ENCODE assay signal across 19 cellular contexts in the genomic region with DNA sequence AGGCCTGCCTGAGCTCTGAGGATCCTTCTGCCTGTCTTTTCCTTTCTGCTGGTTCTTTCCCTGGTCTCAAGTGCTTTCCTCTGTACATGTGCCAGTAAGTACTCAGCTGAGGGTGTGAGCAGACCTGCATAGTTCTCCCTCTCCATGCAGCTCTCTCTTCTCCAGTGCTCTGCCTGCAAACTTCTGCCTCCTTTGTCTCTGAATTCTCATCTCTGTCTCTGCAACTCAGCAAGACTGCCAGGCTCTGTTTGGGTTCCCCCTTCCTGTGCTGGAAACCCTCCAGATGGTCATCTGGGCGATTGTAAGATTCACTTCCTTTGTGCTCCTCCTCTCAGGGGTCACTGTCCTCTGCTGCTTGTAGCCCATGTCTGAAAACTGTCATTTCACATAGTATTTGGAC.
DNase-seq lines count a peak whose midpoint lies in the region; ATAC-seq, FAIRE-seq and TF ChIP-seq lines count a peak whose summit lies in the region.
"Had no signal": no experiment of that assay in that cellular context is flagged by ENCODE, and none has a peak within 500 bp of the region (broad histone marks: within the 10 kb centered on the region; RNA-seq: fewer than 3 reads in every experiment).

No MANE protein-coding gene starts in this region.

- H2BK5ac ChIP-seq in H1 (ENCODE audit: low read depth, low read length) (no peak overlapping the region), mesendoderm (ENCODE audit: low read length) (no peak overlapping the region)

- no peak overlapping the region for H3K27ac ChIP-seq in H1 (ENCODE audit: low read depth, low read length)
- H3K27ac ChIP-seq in mesendoderm (ENCODE audit: low read depth, low read length), result no peak overlapping the region
- no peak overlapping the region for H3K27ac ChIP-seq in suprapubic skin
- H3K27ac ChIP-seq: esophagus muscularis mucosa had no signal

- CTCF ChIA-PET in H1 (lab: Charles Lee; ENCODE audit: partially characterized antibody), result interaction anchor here (0.7 to 2.4 kb wide), 4 partner anchors 12 to 324 kb away, joined by 4 to 13 read pairs (median 5); no protein-coding TSS in a partner anchor

- H3K79me2 ChIP-seq in H1 (ENCODE audit: control insufficient read depth in 1 of 2, insufficient read depth in 2 of 2, low read length in 2 of 2), result no peaks in the 10 kb centered on the region
- no peaks in the 10 kb centered on the region for H3K79me2 ChIP-seq in mesendoderm (ENCODE audit: control insufficient read depth, insufficient read depth, low read length)

- ATAC-seq in HG02870 (IDR thresholded peaks at IDR 0.05; ENCODE audit: unreplicated experiment), result no peak
- ATAC-seq: T-helper 17 cell had no signal

- H3K56ac ChIP-seq in H1 (replicated peaks; ENCODE audit: insufficient read length, low read depth, low read length) (no peak overlapping the region), mesendoderm (ENCODE audit: low read length) (peak overlapping the region; percentile 49)

- 85% methylated on average over 1 of the region's 1 CpG; no CpG with 5 or more reads in 1 of the 2 experiments for WGBS in H1 (ENCODE audit: extremely low coverage in 1 of 2, insufficient coverage in 1 of 2, insufficient read length in 1 of 2, insufficient replicate concordance in 2 of 2, low coverage in 1 of 2, low lambda C conversion rate in 2 of 2, missing lambda C conversion rate in 1 of 2), 2 experiments
- no CpG with 5 or more reads among the region's 1 CpG for WGBS in mesendoderm (ENCODE audit: extremely low coverage, insufficient coverage, low lambda C conversion rate)
- 12% methylated on average over 1 of the region's 1 CpG for WGBS in suprapubic skin

- TF ChIP-seq EP300 in H1 (IDR thresholded peaks at IDR 0.05; ENCODE audit: borderline replicate concordance in 1 of 2, low read depth in 2 of 2, low read length in 2 of 2) (no peak), suprapubic skin (IDR thresholded peaks at IDR 0.05) (no peak)

- H3K23ac ChIP-seq in H1 (ENCODE audit: insufficient read length), result no peak overlapping the region
- H3K23ac ChIP-seq in mesendoderm (ENCODE audit: low read length), result no peak overlapping the region

- no peak overlapping the region for H2BK20ac ChIP-seq in H1 (ENCODE audit: low read length)

- no peak for FAIRE-seq in H1 (lab: Jason Lieb, UNC)

- H2BK12ac ChIP-seq in H1 (ENCODE audit: low read depth, low read length), result no peak overlapping the region

- H3K4me1 ChIP-seq in H1 (replicated peaks in 1 of 4; ENCODE audit: control insufficient read depth in 3 of 4, insufficient read depth in 4 of 4, low read length in 3 of 4) (no peaks in the 10 kb centered on the region), mesendoderm (ENCODE audit: control insufficient read depth, low read depth, low read length) (peaks cover 1% of the 10 kb centered on the region), suprapubic skin (no peaks in the 10 kb centered on the region)

- H3K36me3 Mint-ChIP-seq in activated T-cell treated with anti-CD3 and anti-CD28 coated beads, Interleukin-2, amount 50 U/mL, for 24 hours (ENCODE audit: low read depth), result no peaks in the 10 kb centered on the region

- peak overlapping the region; percentile 59 for H2AFZ ChIP-seq in H1 (ENCODE audit: low read length)

- no peak overlapping the region for H3K4me3 Mint-ChIP-seq in activated T-cell treated with anti-CD3 and anti-CD28 coated beads, Interleukin-2, amount 50 U/mL, for 24 hours
- H3K4me3 Mint-ChIP-seq: activated T-helper 1 cell treated with anti-CD3 and anti-CD28 coated beads, Interleukin-12 subunit alpha, Interleukin-12 subunit beta, Interleukin-2, Interleukin-4 antibody, amounts not matched to agents 30 ng/mL and 10 ng/mL and 1 ng/mL, durations not matched to agents 14 hours and 24 hours and 36 hours; stimulated activated naive CD8-positive, alpha-beta T cell treated with anti-CD3 and anti-CD28 coated beads, Interleukin-15, Interleukin-2, amounts not matched to agents 100 ng/mL and 50 ng/mL, for 24 hours; T-helper 17 cell had no signal

- H4K91ac ChIP-seq in H1 (replicated peaks; ENCODE audit: insufficient read length, low read length), result no peak overlapping the region

- H2BK120ac ChIP-seq in H1 (replicated peaks; ENCODE audit: low read depth, low read length), result no peak overlapping the region
- no peak overlapping the region for H2BK120ac ChIP-seq in mesendoderm (ENCODE audit: low read depth, low read length)

- H3K23me2 ChIP-seq in H1 (ENCODE audit: low read depth, low read length), result no peaks in the 10 kb centered on the region; the same call in 1 of the 2 replicates

- H3K9ac ChIP-seq in H1 (replicated peaks in 1 of 4; ENCODE audit: extremely low read depth in 1 of 4, low read depth in 3 of 4, low read length in 3 of 4) (no peak overlapping the region), mesendoderm (ENCODE audit: low read length) (no peak overlapping the region)

- TF ChIP-seq CTCF in H1 (IDR thresholded peaks at IDR 0.05; ENCODE audit: control extremely low read depth in 1 of 3, insufficient read depth in 1 of 3, low read depth in 1 of 3, low read length in 3 of 3), result no peak
- TF ChIP-seq CTCF in suprapubic skin (IDR thresholded peaks at IDR 0.05), result no peak

- no peak overlapping the region for H3K4ac ChIP-seq in H1 (replicated peaks; ENCODE audit: insufficient read length, low read depth, low read length)
- no peak overlapping the region for H3K4ac ChIP-seq in mesendoderm (ENCODE audit: low read depth, low read length)

- POLR2A ChIA-PET in H1 (lab: Charles Lee; ENCODE audit: partially characterized antibody), result no interaction called here

- H4K20me1 ChIP-seq in H1 (replicated peaks in 1 of 2; ENCODE audit: control insufficient read depth in 1 of 2, insufficient read depth in 2 of 2, low read length in 2 of 2), result no peaks in the 10 kb centered on the region

- H3K14ac ChIP-seq in H1 (ENCODE audit: insufficient read length), result no peak overlapping the region

- H2AK5ac ChIP-seq in H1 (ENCODE audit: low read depth, low read length) (no peak overlapping the region), mesendoderm (ENCODE audit: low read length) (no peak overlapping the region)

- TF ChIP-seq RAD21 in H1 (IDR thresholded peaks at IDR 0.05 in 1 of 2, conservative IDR thresholded peaks at IDR 0.05 in 1 of 2; ENCODE audit: low read depth in 2 of 2, low read length in 2 of 2), result no peak

- no peaks in the 10 kb centered on the region for H3K9me3 Mint-ChIP-seq in activated T-cell treated with anti-CD3 and anti-CD28 coated beads, Interleukin-2, amount 50 U/mL, for 24 hours
- H3K9me3 Mint-ChIP-seq: activated T-helper 1 cell treated with anti-CD3 and anti-CD28 coated beads, Interleukin-12 subunit alpha, Interleukin-12 subunit beta, Interleukin-2, Interleukin-4 antibody, amounts not matched to agents 30 ng/mL and 10 ng/mL and 1 ng/mL, durations not matched to agents 14 hours and 24 hours and 36 hours; stimulated activated naive CD8-positive, alpha-beta T cell treated with anti-CD3 and anti-CD28 coated beads, Interleukin-15, Interleukin-2, amounts not matched to agents 100 ng/mL and 50 ng/mL, for 24 hours had no signal

- no peak overlapping the region for H2BK15ac ChIP-seq in H1 (ENCODE audit: low read length)
- H2BK15ac ChIP-seq in mesendoderm (replicated peaks; ENCODE audit: low read depth), result no peak overlapping the region

- DNase-seq in AG20443 (ENCODE audit: low spot score) (peak; percentile 24), MV-4-11 (lab: John Stamatoyannopoulos, UW) (peak; percentile 81), H1 (ENCODE audit: low read depth in 1 of 2, low spot score in 2 of 2) (no peak), mesendoderm (no peak), GM19240 (ENCODE audit: insufficient read length, low spot score) (no peak), suprapubic skin (ENCODE audit: low spot score in 2 of 2) (no peak)
- DNase-seq in activated T-cell treated with anti-CD3 and anti-CD28 coated beads, Interleukin-2, amount 50 U/mL, for 24 hours, result no peak
- DNase-seq: AML-193, dermis blood vessel endothelial cell, Kasumi-1, NCI-H1694, NCI-H526, occipital lobe, T-helper 17 cell had no signal

- H3K79me1 ChIP-seq in H1 (ENCODE audit: low read depth, low read length) (no peaks in the 10 kb centered on the region), mesendoderm (ENCODE audit: low read length) (no peaks in the 10 kb centered on the region)

- no peak overlapping the region for H4K5ac ChIP-seq in H1 (ENCODE audit: insufficient read length, low read depth, low read length)
- H4K5ac ChIP-seq in mesendoderm (ENCODE audit: low read length), result no peak overlapping the region

- no peaks in the 10 kb centered on the region for H3K36me3 ChIP-seq in H1 (ENCODE audit: control insufficient read depth in 2 of 4, insufficient read depth in 4 of 4, low read length in 3 of 4)
- H3K36me3 ChIP-seq in mesendoderm (ENCODE audit: control insufficient read depth, insufficient read depth, low read length), result no peaks in the 10 kb centered on the region
- H3K36me3 ChIP-seq in suprapubic skin, result no peaks in the 10 kb centered on the region
- H3K36me3 ChIP-seq: esophagus muscularis mucosa had no signal

- H3K4me2 ChIP-seq in H1 (ENCODE audit: insufficient read depth in 1 of 2, low read depth in 2 of 2, low read length in 2 of 2) (no peak overlapping the region), mesendoderm (ENCODE audit: low read length) (no peak overlapping the region)
- H3K4me2 ChIP-seq: smooth muscle cell had no signal

- H3K18ac ChIP-seq in H1 (ENCODE audit: extremely low read depth, low read length), result no peak overlapping the region
- no peak overlapping the region for H3K18ac ChIP-seq in mesendoderm (ENCODE audit: low read length)

- H3K27me3 ChIP-seq in H1 (replicated peaks in 1 of 4; ENCODE audit: control insufficient read depth in 3 of 4, extremely low read depth in 1 of 4, insufficient read depth in 3 of 4, low read length in 3 of 4), result no peaks in the 10 kb centered on the region
- no peaks in the 10 kb centered on the region for H3K27me3 ChIP-seq in mesendoderm (ENCODE audit: insufficient read depth, low read length, poor library complexity)
- no peaks in the 10 kb centered on the region for H3K27me3 ChIP-seq in suprapubic skin
- H3K27me3 ChIP-seq: esophagus muscularis mucosa had no signal

- H3K27ac Mint-ChIP-seq in activated T-cell treated with anti-CD3 and anti-CD28 coated beads, Interleukin-2, amount 50 U/mL, for 24 hours, result no peak overlapping the region
- H3K27ac Mint-ChIP-seq: activated T-helper 1 cell treated with anti-CD3 and anti-CD28 coated beads, Interleukin-12 subunit alpha, Interleukin-12 subunit beta, Interleukin-2, Interleukin-4 antibody, amounts not matched to agents 30 ng/mL and 10 ng/mL and 1 ng/mL, durations not matched to agents 14 hours and 24 hours and 36 hours; stimulated activated naive CD8-positive, alpha-beta T cell treated with anti-CD3 and anti-CD28 coated beads, Interleukin-15, Interleukin-2, amounts not matched to agents 100 ng/mL and 50 ng/mL, for 24 hours; T-helper 17 cell had no signal

- TF ChIP-seq POLR2A in H1 (IDR thresholded peaks at IDR 0.05; ENCODE audit: control extremely low read depth in 1 of 2, low read depth in 2 of 2, low read length in 2 of 2) (no peak), suprapubic skin (IDR thresholded peaks at IDR 0.05) (no peak)

- no peaks in the 10 kb centered on the region for H3K27me3 Mint-ChIP-seq in activated T-cell treated with anti-CD3 and anti-CD28 coated beads, Interleukin-2, amount 50 U/mL, for 24 hours
- H3K27me3 Mint-ChIP-seq: T-helper 17 cell had no signal

- H4K8ac ChIP-seq in H1 (ENCODE audit: extremely low read depth, insufficient read depth, low read length) (no peak overlapping the region), mesendoderm (ENCODE audit: low read depth, low read length) (no peak overlapping the region)

- H3K4me3 ChIP-seq in H1 (ENCODE audit: extremely low read depth in 1 of 4, insufficient read depth in 2 of 4, low read depth in 3 of 4, low read length in 4 of 4), result no peak overlapping the region
- H3K4me3 ChIP-seq in mesendoderm (ENCODE audit: low read length), result no peak overlapping the region
- H3K4me3 ChIP-seq in suprapubic skin, result no peak overlapping the region
- H3K4me3 ChIP-seq: esophagus muscularis mucosa, smooth muscle cell had no signal

- no peaks in the 10 kb centered on the region for H3K9me3 ChIP-seq in H1 (ENCODE audit: insufficient read depth in 2 of 2, low read depth in 1 of 2, low read length in 1 of 2)
- no peaks in the 10 kb centered on the region for H3K9me3 ChIP-seq in suprapubic skin
- H3K9me3 ChIP-seq: esophagus muscularis mucosa had no signal

- H3K4me1 Mint-ChIP-seq in activated T-cell treated with anti-CD3 and anti-CD28 coated beads, Interleukin-2, amount 50 U/mL, for 24 hours (ENCODE audit: low read depth), result no peaks in the 10 kb centered on the region
- H3K4me1 Mint-ChIP-seq: T-helper 17 cell had no signal

Comparison
In these comparisons a context has a peak if more than half of its experiments do, and no peak if none do; other contexts are left out.
1. DNase-seq: peak in AG20443 (single experiment) and MV-4-11 (single experiment); none in H1 (0 of 2), mesendoderm (single experiment), GM19240 (single experiment), activated T-cell treated with anti-CD3 and anti-CD28 coated beads, Interleukin-2, amount 50 U/mL, for 24 hours (single experiment) and suprapubic skin (0 of 2).